ENCODE assay signal across 10 cellular contexts in genomic region chr17:34378664-34379101, GRCh38. TPM values are rescaled to one million over a fixed set of nuclear protein-coding genes. Genes with fewer than 3 reads are reported as not detected.
DNase-seq lines count a peak whose midpoint lies in the region; ATAC-seq, FAIRE-seq and TF ChIP-seq lines count a peak whose summit lies in the region.
"Had no signal": no experiment of that assay in that cellular context is flagged by ENCODE, and none has a peak within 500 bp of the region (broad histone marks: within the 10 kb centered on the region; RNA-seq: fewer than 3 reads in every experiment).

No MANE protein-coding gene starts in this region.

- H3F3A ChIP-seq in Loucy (ENCODE audit: low read depth): no peaks in the 10 kb centered on the region; the same call in 1 of the 2 replicates

- H3K4me2 ChIP-seq in Loucy (ENCODE audit: low read depth, low read length, poor library complexity, severe bottlenecking): no peak overlapping the region

- H3K4me1 ChIP-seq in Loucy (ENCODE audit: insufficient read depth, low read length, poor library complexity, severe bottlenecking): peaks cover 48% of the 10 kb centered on the region

- H3K79me2 ChIP-seq in Loucy (ENCODE audit: insufficient read depth, low read length): no peaks in the 10 kb centered on the region

- DNase-seq in GM12891 (ENCODE audit: insufficient read length, low spot score) (peak; percentile 41), erythroblast (lab: John Stamatoyannopoulos, UW) (peak; percentile 32 to 39), G401 (ENCODE audit: low spot score) (no peak), hypothalamus (lab: John Stamatoyannopoulos, UW) (no peak)
- no peak for DNase-seq in NK-92 treated with Interleukin-12 subunit alpha and Interleukin-12 subunit beta, amount 100 ng/mL, for 24 hours (lab: John Stamatoyannopoulos, UW)

- H3K36me3 ChIP-seq in Loucy (ENCODE audit: insufficient read depth, low read length): no peaks in the 10 kb centered on the region

- H2AFZ ChIP-seq in Loucy (ENCODE audit: low read length): 0 out of 2 replicates have a peak overlapping the region, but pooled peaks have one; percentile 5

- no peaks in the 10 kb centered on the region for H3K27me3 ChIP-seq in Loucy (ENCODE audit: insufficient read depth, low read length, poor library complexity, severe bottlenecking)

- peak; percentile 61 for FAIRE-seq in GM12891 (lab: Jason Lieb, UNC)

- no peak for TF ChIP-seq POLR2A in GM12891 (IDR thresholded peaks at IDR 0.05; ENCODE audit: low read depth, low read length)
- no peak for TF ChIP-seq POLR2A in erythroblast (IDR thresholded peaks at IDR 0.05; ENCODE audit: low read length)

- H3K9me3 ChIP-seq in Loucy (ENCODE audit: insufficient read depth, low read depth, low read length): no peaks in the 10 kb centered on the region

- TF ChIP-seq CTCF in Loucy (conservative IDR thresholded peaks at IDR 0.05; ENCODE audit: low read length): no peak

- H4K20me1 ChIP-seq in Loucy (ENCODE audit: insufficient read depth, low read length, poor library complexity, severe bottlenecking): no peaks in the 10 kb centered on the region

- no peak overlapping the region for H3K4me3 ChIP-seq in Loucy (ENCODE audit: low read length, poor library complexity, severe bottlenecking)

- H3K9me2 ChIP-seq in Loucy (replicated peaks; ENCODE audit: low read depth, low read length): no peaks in the 10 kb centered on the region

- ATAC-seq in GM21447 (IDR thresholded peaks at IDR 0.05; ENCODE audit: unreplicated experiment) (peak; percentile 53), esophagus mucosa (no peak)

- H3K9ac ChIP-seq in Loucy (ENCODE audit: low read depth, low read length, poor library complexity, severe bottlenecking): no peak overlapping the region

- in situ Hi-C loops in G401 (cut with HindIII; ENCODE audit: low sequenced_read_pairs): no loop called here

TF ChIP-seq in GM12891, 5 proteins besides CTCF, POLR2A, EP300 and RAD21:
- TF ChIP-seq PAX5 (IDR thresholded peaks at IDR 0.05; ENCODE audit: insufficient read depth, low read length, severe bottlenecking) (no peak), SPI1 (IDR thresholded peaks at IDR 0.05; ENCODE audit: low read depth, low read length) (peak; percentile 84), TAF1 (IDR thresholded peaks at IDR 0.05; ENCODE audit: low read depth, low read length) (no peak)
TF ChIP-seq in GM12891: peak in this region for 1.

RNA-seq across cellular contexts. Expression of gene CCL1, which starts 15.7 kb away (rescaled TPM):
- polyA plus RNA-seq in GM12891 (2012; ENCODE audit: low read depth, missing spikeins): not detected
- total RNA-seq in esophagus mucosa: not detected
- total RNA-seq in G401 (2014; rRNA removed; shearing (Covaris generic)): not detected in 2 replicates
- total RNA-seq: mesothelial cell of epicardium had no signal
- polyA plus RNA-seq: adipose tissue had no signal

RNA-seq across cellular contexts. Expression of gene CCL13, which starts 22.4 kb away (rescaled TPM):
- not detected for polyA plus RNA-seq in GM12891 (2012; ENCODE audit: low read depth, missing spikeins)
- total RNA-seq in esophagus mucosa: 0.24 TPM
- total RNA-seq in G401 (2014; rRNA removed; shearing (Covaris generic)): not detected in 2 replicates
- total RNA-seq: mesothelial cell of epicardium had no signal

RNA-seq across cellular contexts. Expression of gene CCL8, which starts 59.4 kb away (rescaled TPM):
- not detected for polyA plus RNA-seq in GM12891 (2012; ENCODE audit: low read depth, missing spikeins)
- total RNA-seq in esophagus mucosa: not detected
- total RNA-seq in G401 (2014; rRNA removed; shearing (Covaris generic)): not detected in 2 replicates
- total RNA-seq: mesothelial cell of epicardium had no signal

Comparison
In these comparisons a context has a peak if more than half of its experiments do, and no peak if none do; other contexts are left out.
1. DNase-seq: peak in GM12891 (single experiment) and erythroblast (2 of 2); none in NK-92 treated with Interleukin-12 subunit alpha and Interleukin-12 subunit beta, amount 100 ng/mL, for 24 hours (single experiment), G401 (single experiment) and hypothalamus (0 of 51).